ENCODE assay signal across 19 cellular contexts in the genomic region with DNA sequence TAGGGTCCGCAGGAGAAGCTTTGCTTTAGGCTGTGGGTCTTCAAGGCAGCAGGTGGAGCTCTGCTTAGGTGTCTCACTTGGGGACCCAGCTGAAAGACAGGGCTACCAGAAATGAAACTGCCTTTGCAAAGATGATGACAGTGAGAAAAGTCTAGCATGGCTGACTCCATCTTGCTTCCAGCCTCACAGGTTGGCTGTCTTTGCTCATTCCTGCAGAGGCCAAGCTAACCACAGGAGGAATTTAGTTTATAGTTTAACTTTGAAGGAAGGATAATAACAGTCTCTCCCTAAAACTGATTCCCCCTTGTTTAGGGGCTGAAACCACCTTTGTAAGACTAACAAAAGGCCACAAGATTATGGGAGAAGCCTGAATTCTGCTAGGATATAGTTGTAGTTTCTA.
"Had no signal": no experiment of that assay in that cellular context is flagged by ENCODE, and none has a peak within 500 bp of the region (broad histone marks: within the 10 kb centered on the region; RNA-seq: fewer than 3 reads in every experiment).

No MANE protein-coding gene starts in this region.

- H3K36me3 ChIP-seq: cardiac muscle cell, heart left ventricle, lower lobe of right lung, tibial nerve had no signal

- H3K27me3 ChIP-seq: cardiac muscle cell, dorsolateral prefrontal cortex, heart left ventricle, tibial nerve had no signal

- H3K27ac Mint-ChIP-seq: activated CD4-positive, alpha-beta memory T cell treated with anti-CD3 and anti-CD28 coated beads for 36 hours; activated CD4-positive, alpha-beta T cell treated with anti-CD3 and anti-CD28 coated beads for 36 hours; activated CD8-positive, alpha-beta memory T cell treated with anti-CD3 and anti-CD28 coated beads, Interleukin-2, amount 10 ng/mL, durations not matched to agents 7 days and 5 days; activated naive CD4-positive, alpha-beta T cell treated with anti-CD3 and anti-CD28 coated beads for 36 hours; activated naive CD8-positive, alpha-beta T cell treated with anti-CD3 and anti-CD28 coated beads, Interleukin-2, amount 50 U/mL, for 24 hours; activated T-helper 2 cell treated with anti-CD3 and anti-CD28 coated beads, Interferon-gamma antibody, Interleukin-2, Interleukin-4, amounts not matched to agents 10 μg/mL and 5 μg/mL and 100 μg/mL, durations not matched to agents 14 hours and 24 hours and 36 hours had no signal

- H3K4me1 Mint-ChIP-seq: activated CD4-positive, alpha-beta T cell treated with anti-CD3 and anti-CD28 coated beads for 36 hours; activated CD8-positive, alpha-beta memory T cell treated with anti-CD3 and anti-CD28 coated beads, Interleukin-2, amount 10 ng/mL, durations not matched to agents 7 days and 5 days; activated naive CD8-positive, alpha-beta T cell treated with anti-CD3 and anti-CD28 coated beads, Interleukin-2, amount 50 U/mL, for 24 hours had no signal

- H3K4me1 ChIP-seq: lower lobe of right lung, tibial nerve had no signal

- H3K27me3 Mint-ChIP-seq: activated CD8-positive, alpha-beta memory T cell treated with anti-CD3 and anti-CD28 coated beads, Interleukin-2, amount 10 ng/mL, durations not matched to agents 7 days and 5 days had no signal

- H3K9me3 ChIP-seq: lower lobe of right lung had no signal

- H3K4me3 Mint-ChIP-seq: activated CD4-positive, alpha-beta memory T cell treated with anti-CD3 and anti-CD28 coated beads for 36 hours; activated CD4-positive, alpha-beta T cell treated with anti-CD3 and anti-CD28 coated beads for 36 hours; activated CD8-positive, alpha-beta memory T cell treated with anti-CD3 and anti-CD28 coated beads, Interleukin-2, amount 10 ng/mL, durations not matched to agents 7 days and 5 days; activated naive CD4-positive, alpha-beta T cell treated with anti-CD3 and anti-CD28 coated beads for 36 hours; activated naive CD8-positive, alpha-beta T cell treated with anti-CD3 and anti-CD28 coated beads, Interleukin-2, amount 50 U/mL, for 24 hours had no signal

- ATAC-seq: activated CD4-positive, alpha-beta T cell treated with anti-CD3 and anti-CD28 coated beads for 36 hours; activated CD8-positive, alpha-beta memory T cell treated with anti-CD3 and anti-CD28 coated beads, Interleukin-2, amount 10 ng/mL, durations not matched to agents 7 days and 5 days; activated naive CD8-positive, alpha-beta T cell treated with anti-CD3 and anti-CD28 coated beads, Interleukin-2, amount 50 U/mL, for 24 hours; heart left ventricle; left colon; lower lobe of right lung had no signal

- H3K36me3 Mint-ChIP-seq: activated CD4-positive, alpha-beta memory T cell treated with anti-CD3 and anti-CD28 coated beads for 36 hours; activated CD8-positive, alpha-beta memory T cell treated with anti-CD3 and anti-CD28 coated beads, Interleukin-2, amount 10 ng/mL, durations not matched to agents 7 days and 5 days had no signal

- DNase-seq: activated CD4-positive, alpha-beta memory T cell treated with anti-CD3 and anti-CD28 coated beads for 36 hours; activated CD4-positive, alpha-beta T cell treated with anti-CD3 and anti-CD28 coated beads for 36 hours; activated CD8-positive, alpha-beta memory T cell treated with anti-CD3 and anti-CD28 coated beads, Interleukin-2, amount 10 ng/mL, durations not matched to agents 7 days and 5 days; activated naive CD4-positive, alpha-beta T cell treated with anti-CD3 and anti-CD28 coated beads for 36 hours; activated naive CD8-positive, alpha-beta T cell treated with anti-CD3 and anti-CD28 coated beads, Interleukin-2, amount 50 U/mL, for 24 hours; activated T-cell treated with anti-CD3 and anti-CD28 coated beads, Interleukin-2, amount 50 U/mL, for 1 hour; dorsolateral prefrontal cortex; heart left ventricle; left colon; lower lobe of right lung; midbrain; stimulated activated CD4-positive, alpha-beta T cell treated with anti-CD3 and anti-CD28 coated beads, Interleukin-4, amount 100 ng/mL, for 24 hours; stimulated activated naive CD4-positive, alpha-beta T cell treated with Interleukin-2 at 50 U/mL for 16 hours; substantia nigra; T-helper 2 cell had no signal

- H3K27ac ChIP-seq: cardiac muscle cell, dorsolateral prefrontal cortex, heart left ventricle, lower lobe of right lung, skin epidermis, tibial nerve had no signal

- H3K9me3 Mint-ChIP-seq: activated CD4-positive, alpha-beta memory T cell treated with anti-CD3 and anti-CD28 coated beads for 36 hours; activated naive CD4-positive, alpha-beta T cell treated with anti-CD3 and anti-CD28 coated beads for 36 hours; activated naive CD8-positive, alpha-beta T cell treated with anti-CD3 and anti-CD28 coated beads, Interleukin-2, amount 50 U/mL, for 24 hours; activated T-helper 2 cell treated with anti-CD3 and anti-CD28 coated beads, Interferon-gamma antibody, Interleukin-2, Interleukin-4, amounts not matched to agents 10 μg/mL and 5 μg/mL and 100 μg/mL, durations not matched to agents 14 hours and 24 hours and 36 hours had no signal

- H3K4me3 ChIP-seq: cardiac muscle cell, dorsolateral prefrontal cortex, heart left ventricle, lower lobe of right lung, skin epidermis, tibial nerve had no signal
